2 cellular contexts compared by ENCODE assay signal in genomic region chr18:76997951-76998808, GRCh38.
TF ChIP-seq lines count a peak whose summit lies in the region.

No MANE protein-coding gene starts in this region.

TF ChIP-seq in IMR-90, 13 proteins besides CTCF, POLR2A, EP300 and RAD21:
- TF ChIP-seq NFE2L2 (IDR thresholded peaks at IDR 0.05; ENCODE audit: low read depth, low read length) (no peak), RCOR1 (IDR thresholded peaks at IDR 0.05; ENCODE audit: insufficient replicate concordance, low read length) (no peak), RFX5 (IDR thresholded peaks at IDR 0.05; ENCODE audit: low read depth, low read length) (no peak), MXI1 (IDR thresholded peaks at IDR 0.05; ENCODE audit: borderline replicate concordance, low read depth, low read length) (no peak), CEBPB (IDR thresholded peaks at IDR 0.05; ENCODE audit: low read depth, low read length) (no peak), BHLHE40 (IDR thresholded peaks at IDR 0.05; ENCODE audit: low read depth, low read length) (no peak), MAFK (IDR thresholded peaks at IDR 0.05; ENCODE audit: low read depth, low read length) (no peak), CHD1 (IDR thresholded peaks at IDR 0.05; ENCODE audit: low read depth, low read length) (no peak), ELK1 (IDR thresholded peaks at IDR 0.05; ENCODE audit: borderline replicate concordance, low read depth, low read length) (no peak), FOS (IDR thresholded peaks at IDR 0.05; ENCODE audit: low read depth, low read length) (no peak), USF2 (IDR thresholded peaks at IDR 0.05; ENCODE audit: low read depth, low read length) (no peak), MAZ (IDR thresholded peaks at IDR 0.05; ENCODE audit: borderline replicate concordance, low read depth, low read length) (no peak), SMC3 (IDR thresholded peaks at IDR 0.05; ENCODE audit: low read depth, low read length) (no peak)

TF ChIP-seq in H1, 55 proteins besides CTCF, POLR2A, EP300 and RAD21:
- TF ChIP-seq TAF7 (optimal IDR thresholded peaks at IDR 0.05; ENCODE audit: borderline replicate concordance, low read depth, low read length) (no peak), ATF3 (IDR thresholded peaks at IDR 0.05; ENCODE audit: insufficient read depth, low read depth, low read length) (no peak), SP1 (IDR thresholded peaks at IDR 0.05; ENCODE audit: low read depth, low read length) (no peak), TAF1 (IDR thresholded peaks at IDR 0.05; ENCODE audit: low read depth, low read length) (no peak), USF2 (IDR thresholded peaks at IDR 0.05; ENCODE audit: low read length) (no peak), MAFK (IDR thresholded peaks at IDR 0.05; ENCODE audit: low read depth, low read length) (no peak), MAX (IDR thresholded peaks at IDR 0.05) (no peak), PHF8 (conservative IDR thresholded peaks at IDR 0.05; ENCODE audit: low read depth, low read length) (no peak), JUN (IDR thresholded peaks at IDR 0.05; ENCODE audit: low read depth, low read length) (no peak), CHD1 (IDR thresholded peaks at IDR 0.05; ENCODE audit: low read depth, low read length) (no peak), SRF (IDR thresholded peaks at IDR 0.05; ENCODE audit: low read depth, low read length) (no peak), ZNF274 (IDR thresholded peaks at IDR 0.05; ENCODE audit: borderline replicate concordance, extremely low read depth, low read length) (no peak), CBX8 (IDR thresholded peaks at IDR 0.05; ENCODE audit: borderline replicate concordance, low read depth, low read length) (no peak), SIX5 (IDR thresholded peaks at IDR 0.05; ENCODE audit: low read depth, low read length) (no peak), HDAC2 (IDR thresholded peaks at IDR 0.05; ENCODE audit: borderline replicate concordance in 1 of 2, low read depth in 2 of 2, low read length in 2 of 2) (no peak), RXRA (IDR thresholded peaks at IDR 0.05; ENCODE audit: insufficient read depth, low read depth, low read length) (no peak)
